In genomic region chr6:147205690-147206600, GRCh38 we compare ENCODE assay signal across 8 cellular contexts. TPM values are rescaled to one million over a fixed set of nuclear protein-coding genes. Genes with fewer than 3 reads are reported as not detected.
DNase-seq lines count a peak whose midpoint lies in the region; ATAC-seq and TF ChIP-seq lines count a peak whose summit lies in the region.

No MANE protein-coding gene starts in this region.

- no peaks in the 10 kb centered on the region for H3K9me3 ChIP-seq in right atrium auricular region

- intact Hi-C loops in left ventricle myocardium superior (cut with micrococcal nuclease): no loop called here

- H3K36me3 ChIP-seq in right atrium auricular region: no peaks in the 10 kb centered on the region

- peak overlapping the region; percentile 93 for H3K27ac ChIP-seq in right atrium auricular region

- TF ChIP-seq CTCF in right atrium auricular region (IDR thresholded peaks at IDR 0.05) (no peak), epithelial cell of esophagus (IDR thresholded peaks at IDR 0.05; ENCODE audit: insufficient read depth, low read depth, low read length, missing control alignments) (no peak)

- no peaks in the 10 kb centered on the region for H3K27me3 ChIP-seq in right atrium auricular region

- DNase-seq in right atrium auricular region (ENCODE audit: low spot score) (no peak), left ventricle myocardium superior (no peak), SHP77 (lab: John Stamatoyannopoulos, UW) (peak; percentile 37 to 54), epithelial cell of esophagus (ENCODE audit: low read depth) (no peak), putamen (ENCODE audit: low spot score) (peak; percentile 22), NCI-H774 (lab: John Stamatoyannopoulos, UW) (no peak)

- ATAC-seq in left ventricle myocardium superior (no peak), GM21576 (IDR thresholded peaks at IDR 0.05; ENCODE audit: unreplicated experiment) (no peak), HG03439 (IDR thresholded peaks at IDR 0.05; ENCODE audit: unreplicated experiment) (no peak)

- H3K4me3 ChIP-seq in right atrium auricular region: peak overlapping the region; percentile 73 to 90
- H3K4me3 ChIP-seq in epithelial cell of esophagus (ENCODE audit: low read length): peak overlapping the region; percentile 86

- H3K4me1 ChIP-seq in right atrium auricular region: peaks cover 0 to 33% of the 10 kb centered on the region in 2 donors

RNA-seq across cellular contexts. Expression of gene STXBP5, which starts 1.7 kb away (rescaled TPM):
- total RNA-seq in right atrium auricular region: 10 to 100 TPM in 1 of 2 donors, 1 to 10 TPM in 1; 9.9 to 13.6 TPM
- 16.8 TPM for total RNA-seq in left ventricle myocardium superior

Comparison
In these comparisons a context has a peak if more than half of its experiments do, and no peak if none do; other contexts are left out.
1. DNase-seq: peak in SHP77 (2 of 2) and putamen (single experiment); none in right atrium auricular region (single experiment), left ventricle myocardium superior (single experiment), epithelial cell of esophagus (single experiment) and NCI-H774 (single experiment).